ENCODE assay signal across 11 cellular contexts in genomic region chr11:67639438-67639859, GRCh38. TPM values are rescaled to one million over a fixed set of nuclear protein-coding genes. Genes with fewer than 3 reads are reported as not detected.
"Had no signal": no experiment of that assay in that cellular context is flagged by ENCODE, and none has a peak within 500 bp of the region (broad histone marks: within the 10 kb centered on the region; RNA-seq: fewer than 3 reads in every experiment).

TBX10 (minus strand) TSS chr11:67639763; CDS start chr11:67639472, 291 bp downstream.

- H3K4me1 Mint-ChIP-seq: mesothelial cell of epicardium; stimulated activated effector memory CD8-positive, alpha-beta T cell treated with anti-CD3 and anti-CD28 coated beads, Interleukin-12 subunit alpha, Interleukin-12 subunit beta, amount 100 ng/mL, for 72 hours had no signal

- H3K27me3 ChIP-seq: ovary, vagina had no signal

- H3K36me3 Mint-ChIP-seq: activated naive CD4-positive, alpha-beta T cell treated with anti-CD3 and anti-CD28 coated beads, Interleukin-2, amount 50 U/mL, for 72 hours; mesothelial cell of epicardium; stimulated activated effector memory CD8-positive, alpha-beta T cell treated with anti-CD3 and anti-CD28 coated beads, Interleukin-12 subunit alpha, Interleukin-12 subunit beta, amount 100 ng/mL, for 72 hours; T-cell had no signal

- H3K9me3 Mint-ChIP-seq: activated naive CD4-positive, alpha-beta T cell treated with anti-CD3 and anti-CD28 coated beads, Interleukin-2, amount 50 U/mL, for 72 hours; mesothelial cell of epicardium; stimulated activated effector memory CD8-positive, alpha-beta T cell treated with anti-CD3 and anti-CD28 coated beads, Interleukin-12 subunit alpha, Interleukin-12 subunit beta, amount 100 ng/mL, for 72 hours; T-cell had no signal

- H3K4me1 ChIP-seq: foreskin keratinocyte, lower lobe of right lung, vagina had no signal

- H3K9me3 ChIP-seq: lower lobe of right lung, ovary, transverse colon, vagina had no signal

- H3K36me3 ChIP-seq: lower lobe of right lung, ovary, transverse colon, vagina had no signal

- H3K4me3 Mint-ChIP-seq: mesothelial cell of epicardium; stimulated activated effector memory CD8-positive, alpha-beta T cell treated with anti-CD3 and anti-CD28 coated beads, Interleukin-12 subunit alpha, Interleukin-12 subunit beta, amount 100 ng/mL, for 72 hours; T-cell had no signal

- H3K27me3 Mint-ChIP-seq: T-cell had no signal

- H3K27ac Mint-ChIP-seq: activated naive CD4-positive, alpha-beta T cell treated with anti-CD3 and anti-CD28 coated beads, Interleukin-2, amount 50 U/mL, for 72 hours; mesothelial cell of epicardium; stimulated activated effector memory CD8-positive, alpha-beta T cell treated with anti-CD3 and anti-CD28 coated beads, Interleukin-12 subunit alpha, Interleukin-12 subunit beta, amount 100 ng/mL, for 72 hours; T-cell had no signal

- H3K27ac ChIP-seq: coronary artery, foreskin keratinocyte, lower lobe of right lung, ovary, transverse colon, vagina had no signal

- H3K4me3 ChIP-seq: coronary artery, lower lobe of right lung, ovary, transverse colon, vagina had no signal

RNA-seq across cellular contexts. Expression of gene TBX10, which starts in this region (rescaled TPM):
- total RNA-seq: activated naive CD4-positive, alpha-beta T cell treated with anti-CD3 and anti-CD28 coated beads, Interleukin-2, amount 50 U/mL, for 72 hours; foreskin keratinocyte; lower lobe of right lung; mesothelial cell of epicardium; ovary; sciatic nerve; T-cell; vagina had no signal
